ENCODE assay signal across 1 cellular context in genomic region chr10:42781893-42782445, GRCh38.
TF ChIP-seq lines count a peak whose summit lies in the region.

No MANE protein-coding gene starts in this region.

TF ChIP-seq in K562, 482 proteins besides CTCF, POLR2A, EP300 and RAD21 (continued from another document):
- no peak for TF ChIP-seq BCLAF1 (IDR thresholded peaks at IDR 0.05; ENCODE audit: borderline replicate concordance in 1 of 2, control insufficient read depth in 1 of 2, low read depth in 2 of 2, low read length in 1 of 2)
- TF ChIP-seq ZNF124 (CRISPR knock-in tag; IDR thresholded peaks at IDR 0.05) = no peak
- TF ChIP-seq MYNN (IDR thresholded peaks at IDR 0.05) = no peak
- no peak for TF ChIP-seq MYNN (CRISPR knock-in tag; IDR thresholded peaks at IDR 0.05)
- no peak for TF ChIP-seq RNF2 (IDR thresholded peaks at IDR 0.05)
- TF ChIP-seq, protein P1, sequence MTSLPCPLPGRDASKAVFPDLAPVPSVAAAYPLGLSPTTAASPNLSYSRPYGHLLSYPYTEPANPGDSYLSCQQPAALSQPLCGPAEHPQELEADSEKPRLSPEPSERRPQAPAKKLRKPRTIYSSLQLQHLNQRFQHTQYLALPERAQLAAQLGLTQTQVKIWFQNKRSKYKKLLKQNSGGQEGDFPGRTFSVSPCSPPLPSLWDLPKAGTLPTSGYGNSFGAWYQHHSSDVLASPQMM (CRISPR knock-in tag; IDR thresholded peaks at IDR 0.05) = no peak
- TF ChIP-seq SPI1 (IDR thresholded peaks at IDR 0.05; ENCODE audit: borderline replicate concordance, low read depth, low read length) = peak; percentile 43; the same call in 1 of the 2 replicates
- TF ChIP-seq, protein P2, sequence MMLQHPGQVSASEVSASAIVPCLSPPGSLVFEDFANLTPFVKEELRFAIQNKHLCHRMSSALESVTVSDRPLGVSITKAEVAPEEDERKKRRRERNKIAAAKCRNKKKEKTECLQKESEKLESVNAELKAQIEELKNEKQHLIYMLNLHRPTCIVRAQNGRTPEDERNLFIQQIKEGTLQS (IDR thresholded peaks at IDR 0.05) = no peak
- TF ChIP-seq, protein P2 (CRISPR knock-in tag; conservative IDR thresholded peaks at IDR 0.05) = 0 out of 2 replicates have a peak, but pooled peaks have one; percentile 4
- TF ChIP-seq ZC3H4 (CRISPR knock-in tag; IDR thresholded peaks at IDR 0.05; ENCODE audit: borderline replicate concordance) = peak; percentile 71; the same call in 1 of the 2 replicates
- TF ChIP-seq ARNT (IDR thresholded peaks at IDR 0.05) = no peak
- no peak for TF ChIP-seq ZNF695 (CRISPR knock-in tag; IDR thresholded peaks at IDR 0.05)
- no peak for TF ChIP-seq CTCFL (IDR thresholded peaks at IDR 0.05; ENCODE audit: borderline replicate concordance, insufficient read depth, low read depth, low read length, poor library complexity, severe bottlenecking)
- no peak for TF ChIP-seq FIP1L1 (IDR thresholded peaks at IDR 0.05; ENCODE audit: low read depth, low read length, poor library complexity, severe bottlenecking)
- TF ChIP-seq, protein P3, sequence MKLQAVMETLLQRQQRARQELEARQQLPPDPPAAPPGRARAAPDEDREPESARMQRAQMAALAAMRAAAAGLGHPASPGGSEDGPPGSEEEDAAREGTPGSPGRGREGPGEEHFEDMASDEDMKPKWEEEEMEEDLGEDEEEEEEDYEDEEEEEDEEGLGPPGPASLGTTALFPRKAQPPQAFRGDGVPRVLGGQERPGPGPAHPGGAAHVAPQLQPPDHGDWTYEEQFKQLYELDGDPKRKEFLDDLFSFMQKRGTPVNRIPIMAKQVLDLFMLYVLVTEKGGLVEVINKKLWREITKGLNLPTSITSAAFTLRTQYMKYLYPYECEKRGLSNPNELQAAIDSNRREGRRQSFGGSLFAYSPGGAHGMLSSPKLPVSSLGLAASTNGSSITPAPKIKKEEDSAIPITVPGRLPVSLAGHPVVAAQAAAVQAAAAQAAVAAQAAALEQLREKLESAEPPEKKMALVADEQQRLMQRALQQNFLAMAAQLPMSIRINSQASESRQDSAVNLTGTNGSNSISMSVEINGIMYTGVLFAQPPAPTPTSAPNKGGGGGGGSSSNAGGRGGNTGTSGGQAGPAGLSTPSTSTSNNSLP (IDR thresholded peaks at IDR 0.05; ENCODE audit: borderline replicate concordance, low read depth, low read length) = no peak
- no peak for TF ChIP-seq SIX5 (IDR thresholded peaks at IDR 0.05; ENCODE audit: borderline replicate concordance in 1 of 2, insufficient read depth in 1 of 2, low read depth in 1 of 2, low read length in 2 of 2)
- no peak for TF ChIP-seq RBM17 (IDR thresholded peaks at IDR 0.05; ENCODE audit: borderline replicate concordance, low read depth, low read length)
- no peak for TF ChIP-seq COPS2 (conservative IDR thresholded peaks at IDR 0.05)
- TF ChIP-seq LEF1 (IDR thresholded peaks at IDR 0.05) = no peak
- TF ChIP-seq, protein P4, sequence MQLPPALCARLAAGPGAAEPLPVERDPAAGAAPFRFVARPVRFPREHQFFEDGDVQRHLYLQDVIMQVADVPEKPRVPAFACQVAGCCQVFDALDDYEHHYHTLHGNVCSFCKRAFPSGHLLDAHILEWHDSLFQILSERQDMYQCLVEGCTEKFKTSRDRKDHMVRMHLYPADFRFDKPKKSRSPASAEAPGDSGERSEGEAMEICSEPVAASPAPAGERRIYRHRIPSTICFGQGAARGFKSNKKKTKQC (CRISPR knock-in tag; IDR thresholded peaks at IDR 0.05) = no peak
- TF ChIP-seq SRSF7 (optimal IDR thresholded peaks at IDR 0.05; ENCODE audit: low read depth, low read length) = no peak
- 0 out of 2 replicates have a peak, but pooled peaks have one; percentile 18 for TF ChIP-seq SRSF3 (IDR thresholded peaks at IDR 0.05; ENCODE audit: insufficient read depth, low read length)
- no peak for TF ChIP-seq GABPB1 (CRISPR knock-in tag; IDR thresholded peaks at IDR 0.05)
- no peak for TF ChIP-seq SFPQ (IDR thresholded peaks at IDR 0.05; ENCODE audit: low read depth, low read length)
- TF ChIP-seq, protein P5, sequence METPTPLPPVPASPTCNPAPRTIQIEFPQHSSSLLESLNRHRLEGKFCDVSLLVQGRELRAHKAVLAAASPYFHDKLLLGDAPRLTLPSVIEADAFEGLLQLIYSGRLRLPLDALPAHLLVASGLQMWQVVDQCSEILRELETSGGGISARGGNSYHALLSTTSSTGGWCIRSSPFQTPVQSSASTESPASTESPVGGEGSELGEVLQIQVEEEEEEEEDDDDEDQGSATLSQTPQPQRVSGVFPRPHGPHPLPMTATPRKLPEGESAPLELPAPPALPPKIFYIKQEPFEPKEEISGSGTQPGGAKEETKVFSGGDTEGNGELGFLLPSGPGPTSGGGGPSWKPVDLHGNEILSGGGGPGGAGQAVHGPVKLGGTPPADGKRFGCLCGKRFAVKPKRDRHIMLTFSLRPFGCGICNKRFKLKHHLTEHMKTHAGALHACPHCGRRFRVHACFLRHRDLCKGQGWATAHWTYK (CRISPR knock-in tag; IDR thresholded peaks at IDR 0.05) = no peak
- peak; percentile 87 for TF ChIP-seq ZNF121 (CRISPR knock-in tag; conservative IDR thresholded peaks at IDR 0.05)
- TF ChIP-seq ZBTB8A (IDR thresholded peaks at IDR 0.05; ENCODE audit: partially characterized antibody) = no peak
- TF ChIP-seq, protein P6, sequence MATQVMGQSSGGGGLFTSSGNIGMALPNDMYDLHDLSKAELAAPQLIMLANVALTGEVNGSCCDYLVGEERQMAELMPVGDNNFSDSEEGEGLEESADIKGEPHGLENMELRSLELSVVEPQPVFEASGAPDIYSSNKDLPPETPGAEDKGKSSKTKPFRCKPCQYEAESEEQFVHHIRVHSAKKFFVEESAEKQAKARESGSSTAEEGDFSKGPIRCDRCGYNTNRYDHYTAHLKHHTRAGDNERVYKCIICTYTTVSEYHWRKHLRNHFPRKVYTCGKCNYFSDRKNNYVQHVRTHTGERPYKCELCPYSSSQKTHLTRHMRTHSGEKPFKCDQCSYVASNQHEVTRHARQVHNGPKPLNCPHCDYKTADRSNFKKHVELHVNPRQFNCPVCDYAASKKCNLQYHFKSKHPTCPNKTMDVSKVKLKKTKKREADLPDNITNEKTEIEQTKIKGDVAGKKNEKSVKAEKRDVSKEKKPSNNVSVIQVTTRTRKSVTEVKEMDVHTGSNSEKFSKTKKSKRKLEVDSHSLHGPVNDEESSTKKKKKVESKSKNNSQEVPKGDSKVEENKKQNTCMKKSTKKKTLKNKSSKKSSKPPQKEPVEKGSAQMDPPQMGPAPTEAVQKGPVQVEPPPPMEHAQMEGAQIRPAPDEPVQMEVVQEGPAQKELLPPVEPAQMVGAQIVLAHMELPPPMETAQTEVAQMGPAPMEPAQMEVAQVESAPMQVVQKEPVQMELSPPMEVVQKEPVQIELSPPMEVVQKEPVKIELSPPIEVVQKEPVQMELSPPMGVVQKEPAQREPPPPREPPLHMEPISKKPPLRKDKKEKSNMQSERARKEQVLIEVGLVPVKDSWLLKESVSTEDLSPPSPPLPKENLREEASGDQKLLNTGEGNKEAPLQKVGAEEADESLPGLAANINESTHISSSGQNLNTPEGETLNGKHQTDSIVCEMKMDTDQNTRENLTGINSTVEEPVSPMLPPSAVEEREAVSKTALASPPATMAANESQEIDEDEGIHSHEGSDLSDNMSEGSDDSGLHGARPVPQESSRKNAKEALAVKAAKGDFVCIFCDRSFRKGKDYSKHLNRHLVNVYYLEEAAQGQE (CRISPR knock-in tag; IDR thresholded peaks at IDR 0.05; ENCODE audit: low read depth) = no peak
- TF ChIP-seq POLR2AphosphoS2 (IDR thresholded peaks at IDR 0.05; ENCODE audit: low read length) = no peak
- no peak for TF ChIP-seq HNRNPK (IDR thresholded peaks at IDR 0.05; ENCODE audit: low read depth, low read length, poor library complexity, severe bottlenecking)
TF ChIP-seq in K562: peak in this region for 5.
